ENCODE assay signal across 1 cellular context in genomic region chr17:7293131-7293557, GRCh38.
TF ChIP-seq lines count a peak whose summit lies in the region.

No MANE protein-coding gene starts in this region.

TF ChIP-seq in H1, 55 proteins besides CTCF, POLR2A, EP300 and RAD21:
- TF ChIP-seq ATF2 (IDR thresholded peaks at IDR 0.05; ENCODE audit: low read length) = no peak
- TF ChIP-seq GTF2F1 (IDR thresholded peaks at IDR 0.05; ENCODE audit: borderline replicate concordance, low read depth, low read length) = no peak
- no peak for TF ChIP-seq SAP30 (IDR thresholded peaks at IDR 0.05; ENCODE audit: insufficient read depth, insufficient replicate concordance, low read length)
- no peak for TF ChIP-seq NRF1 (IDR thresholded peaks at IDR 0.05; ENCODE audit: low read depth, low read length)
- TF ChIP-seq CBX5 (IDR thresholded peaks at IDR 0.05; ENCODE audit: low read depth, low read length) = no peak
- no peak for TF ChIP-seq KDM1A (IDR thresholded peaks at IDR 0.05; ENCODE audit: borderline replicate concordance, low read length)
- TF ChIP-seq POLR2AphosphoS5 (IDR thresholded peaks at IDR 0.05; ENCODE audit: low read depth, low read length) = no peak
- TF ChIP-seq POU5F1 (IDR thresholded peaks at IDR 0.05; ENCODE audit: low read depth, low read length) = no peak
- no peak for TF ChIP-seq TAF1 (IDR thresholded peaks at IDR 0.05; ENCODE audit: low read depth, low read length)
- TF ChIP-seq RFX5 (IDR thresholded peaks at IDR 0.05; ENCODE audit: borderline replicate concordance, low read depth, low read length) = no peak
- TF ChIP-seq SIRT6 (IDR thresholded peaks at IDR 0.05; ENCODE audit: low read length) = no peak
- no peak for TF ChIP-seq TBP (IDR thresholded peaks at IDR 0.05; ENCODE audit: low read depth, low read length)
- TF ChIP-seq BCL11A (IDR thresholded peaks at IDR 0.05; ENCODE audit: low read depth in 2 of 2, low read length in 2 of 2) = no peak
- no peak for TF ChIP-seq JUN (IDR thresholded peaks at IDR 0.05; ENCODE audit: low read depth, low read length)
